Comparison of ENCODE assay signal across 25 cellular contexts in the genomic region with DNA sequence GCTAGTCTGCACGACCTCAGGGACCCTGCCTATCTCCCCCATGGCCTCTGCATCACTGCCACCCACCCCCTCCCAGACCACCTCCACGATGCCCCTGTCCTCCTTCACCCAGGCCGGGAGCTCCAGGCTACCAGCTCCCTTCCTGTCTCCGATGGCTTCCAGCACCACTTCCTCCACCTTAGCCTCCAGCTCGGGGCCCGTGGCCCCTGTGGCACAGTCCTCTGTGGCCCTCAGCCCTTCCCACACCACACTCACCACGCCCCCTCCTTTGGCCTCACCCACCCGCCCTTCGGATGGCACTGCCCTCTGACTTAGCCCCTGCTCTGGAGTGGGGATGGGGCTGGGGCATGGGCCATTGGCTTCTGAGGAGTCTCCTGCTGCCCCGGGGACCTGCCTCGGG. TPM values are rescaled to one million over a fixed set of nuclear protein-coding genes. Genes with fewer than 3 reads are reported as not detected.
DNase-seq lines count a peak whose midpoint lies in the region; ATAC-seq and TF ChIP-seq lines count a peak whose summit lies in the region.
"Had no signal": no experiment of that assay in that cellular context is flagged by ENCODE, and none has a peak within 500 bp of the region (broad histone marks: within the 10 kb centered on the region; RNA-seq: fewer than 3 reads in every experiment).

No MANE protein-coding gene starts in this region.

- H3K9me3 ChIP-seq in osteoblast (ENCODE audit: low read depth, low read length), result no peaks in the 10 kb centered on the region
- H3K9me3 ChIP-seq: BLaER1 treated with 17β-estradiol and CSF1 and Interleukin-3, amounts not matched to agents 10 nM and 100 nM; SJSA1 had no signal

- peaks cover 27% of the 10 kb centered on the region for H3K4me1 Mint-ChIP-seq in central memory CD8-positive, alpha-beta T cell

- H3K27me3 Mint-ChIP-seq in central memory CD8-positive, alpha-beta T cell, result peaks cover 22% of the 10 kb centered on the region

- H3K36me3 Mint-ChIP-seq in central memory CD8-positive, alpha-beta T cell (ENCODE audit: insufficient read depth), result peaks cover 29% of the 10 kb centered on the region

- no peak overlapping the region for H3K4me3 Mint-ChIP-seq in central memory CD8-positive, alpha-beta T cell

- no peak overlapping the region for H3K27ac ChIP-seq in osteoblast (ENCODE audit: low read depth, low read length)
- H3K27ac ChIP-seq: BLaER1 treated with 17β-estradiol and CSF1 and Interleukin-3, amounts not matched to agents 10 nM and 100 nM; SJSA1 had no signal

- H3K27ac Mint-ChIP-seq in central memory CD8-positive, alpha-beta T cell (ENCODE audit: low read depth), result peak overlapping the region; percentile 58

- no peak for ATAC-seq in central memory CD8-positive, alpha-beta T cell (replicated peaks; ENCODE audit: extremely low read depth, poor library complexity, severe bottlenecking)
- ATAC-seq in GM18502 (IDR thresholded peaks at IDR 0.05; ENCODE audit: poor library complexity, unreplicated experiment), result no peak
- ATAC-seq: HepG2 had no signal

- no peak overlapping the region for H3K4me3 ChIP-seq in H7 (ENCODE audit: insufficient read depth, low read depth, low read length)
- H3K4me3 ChIP-seq in osteoblast (ENCODE audit: insufficient read depth, low read length), result no peak overlapping the region
- H3K4me3 ChIP-seq: BLaER1 treated with 17β-estradiol and CSF1 and Interleukin-3, amounts not matched to agents 10 nM and 100 nM; SJSA1 had no signal

- H3K27me3 ChIP-seq in H7 (ENCODE audit: control insufficient read depth, insufficient read depth, low read length), result peaks cover 24% of the 10 kb centered on the region
- H3K27me3 ChIP-seq in osteoblast (ENCODE audit: insufficient read depth, low read length), result peaks cover 15% of the 10 kb centered on the region

- H3K36me3 ChIP-seq in H7 (replicated peaks; ENCODE audit: control insufficient read depth, insufficient read depth, low read length) (0 out of 2 replicates have a peak, but pooled peaks cover 2% of the 10 kb centered on the region), osteoblast (ENCODE audit: insufficient read depth, low read length) (no peaks in the 10 kb centered on the region)
- H3K36me3 ChIP-seq: SJSA1 had no signal

- H3K79me2 ChIP-seq in osteoblast (ENCODE audit: insufficient read depth, low read length), result no peaks in the 10 kb centered on the region

- DNase-seq in AG20443 (ENCODE audit: low spot score), result peak; percentile 4
- peak; percentile 27 for DNase-seq in H7
- no peak for DNase-seq in central memory CD8-positive, alpha-beta T cell (ENCODE audit: low spot score in 2 of 2)
- DNase-seq in osteoblast (ENCODE audit: insufficient read length, low spot score, missing footprints), result peak; percentile 73
- no peak for DNase-seq in activated CD8-positive, alpha-beta memory T cell treated with anti-CD3 and anti-CD28 coated beads for 24 hours
- DNase-seq in glomerular visceral epithelial cell (ENCODE audit: extremely low spot score), result no peak
- DNase-seq: CD4-positive, alpha-beta memory T cell; DMS79 treated with DMSO at 0.1 percent for 48 hours; GF-D8; Kasumi-1; NCI-H1105 treated with DMSO at 0.1 percent for 48 hours; NCI-H146; NCI-H2029; NCI-H446 treated with DMSO at 0.1 percent for 48 hours; NCI-H526; NCI-H82; Right ventricle myocardium superior; RPMI8226 had no signal

- H3K4me1 ChIP-seq in osteoblast (ENCODE audit: insufficient read depth, low read length), result no peaks in the 10 kb centered on the region

- no peaks in the 10 kb centered on the region for H3K9me3 Mint-ChIP-seq in central memory CD8-positive, alpha-beta T cell

- TF ChIP-seq CTCF in osteoblast (IDR thresholded peaks at IDR 0.05; ENCODE audit: extremely low read depth, low read depth, low read length), result no peak

- no peak overlapping the region for H2AFZ ChIP-seq in osteoblast (ENCODE audit: low read length)

- H3K4me2 ChIP-seq in osteoblast (ENCODE audit: insufficient read depth, low read length), result no peak overlapping the region
- H3K4me2 ChIP-seq: BLaER1 treated with 17β-estradiol and CSF1 and Interleukin-3, amounts not matched to agents 10 nM and 100 nM had no signal

- H4K20me1 ChIP-seq in osteoblast (ENCODE audit: insufficient read depth, low read length), result no peaks in the 10 kb centered on the region

RNA-seq across cellular contexts. Expression of a gene that starts 7.2 kb away (rescaled TPM):
- 8.1 and 9.4 TPM in 2 replicates for total RNA-seq in H7 (2014; rRNA removed; shearing (Covaris generic))
- total RNA-seq in osteoblast, result not detected in 2 replicates
- total RNA-seq: CD4-positive, alpha-beta memory T cell; Right ventricle myocardium superior; SJSA1 had no signal

RNA-seq across cellular contexts. Expression of a gene that starts 17.9 kb away (rescaled TPM):
- total RNA-seq in H7 (2014; rRNA removed; shearing (Covaris generic)), result 0.52 and 0.92 TPM in 2 replicates
- 0.59 and 1.1 TPM in 2 replicates for total RNA-seq in osteoblast

RNA-seq across cellular contexts. Expression of a gene that starts 23.2 kb away (rescaled TPM):
- 8.8 and 10.1 TPM in 2 replicates for total RNA-seq in H7 (2014; rRNA removed; shearing (Covaris generic))
- total RNA-seq in osteoblast, result 1.1 and 1.2 TPM in 2 replicates

RNA-seq across cellular contexts. Expression of a gene that starts 26.8 kb away (rescaled TPM):
- total RNA-seq in H7 (2014; rRNA removed; shearing (Covaris generic)), result not detected in 2 replicates
- not detected in 2 replicates for total RNA-seq in osteoblast
- total RNA-seq: A172; CD4-positive, alpha-beta memory T cell; HepG2; HT1080; M059J; Right ventricle myocardium superior; SJSA1 had no signal

RNA-seq across cellular contexts. Expression of a gene that starts 30.9 kb away (rescaled TPM):
- 0.94 and 1.3 TPM in 2 replicates for total RNA-seq in H7 (2014; rRNA removed; shearing (Covaris generic))
- total RNA-seq in osteoblast, result not detected in 2 replicates
- total RNA-seq: A172, M059J, Right ventricle myocardium superior, SJSA1 had no signal

Comparison
In these comparisons a context has a peak if more than half of its experiments do, and no peak if none do; other contexts are left out.
1. DNase-seq: peak in AG20443 (single experiment), H7 (single experiment) and osteoblast (single experiment); none in central memory CD8-positive, alpha-beta T cell (0 of 2), activated CD8-positive, alpha-beta memory T cell treated with anti-CD3 and anti-CD28 coated beads for 24 hours (single experiment) and glomerular visceral epithelial cell (single experiment).